1 cellular context compared by ENCODE assay signal in genomic region chr12:68773582-68773981, GRCh38.
A peak's percentile ranks its signal among the peaks of the same experiment; 100 is the strongest.
TF ChIP-seq lines count a peak whose summit lies in the region.

No MANE protein-coding gene starts in this region.

TF ChIP-seq in IMR-90, 13 proteins besides CTCF, POLR2A, EP300 and RAD21:
- TF ChIP-seq MAFK (IDR thresholded peaks at IDR 0.05; ENCODE audit: low read depth, low read length) (peak; percentile 59), BHLHE40 (IDR thresholded peaks at IDR 0.05; ENCODE audit: low read depth, low read length) (no peak)
